17 cellular contexts compared by ENCODE assay signal in genomic region chr13:68748038-68748437, GRCh38.
"Had no signal": no experiment of that assay in that cellular context is flagged by ENCODE, and none has a peak within 500 bp of the region (broad histone marks: within the 10 kb centered on the region; RNA-seq: fewer than 3 reads in every experiment).

No MANE protein-coding gene starts in this region.

- ATAC-seq: body of pancreas; left colon; naive thymus-derived CD4-positive, alpha-beta T cell had no signal

- H3K36me3 Mint-ChIP-seq: naive thymus-derived CD4-positive, alpha-beta T cell had no signal

- H3K27ac Mint-ChIP-seq: activated B cell treated with CpG ODN at 0.5 μM for 24 hours; activated CD4-positive, alpha-beta T cell treated with anti-CD3 and anti-CD28 coated beads, Interleukin-2, amount 10 ng/mL, durations not matched to agents 24 days and 14 days; activated T-helper 1 cell treated with anti-CD3 and anti-CD28 coated beads, Interleukin-12 subunit alpha, Interleukin-12 subunit beta, Interleukin-2, Interleukin-4 antibody, amounts not matched to agents 30 ng/mL and 10 ng/mL and 1 ng/mL, durations not matched to agents 14 hours and 24 hours and 36 hours; naive thymus-derived CD4-positive, alpha-beta T cell had no signal

- H3K4me3 Mint-ChIP-seq: activated B cell treated with CpG ODN at 0.5 μM for 24 hours; activated CD4-positive, alpha-beta T cell treated with anti-CD3 and anti-CD28 coated beads, Interleukin-2, amount 10 ng/mL, durations not matched to agents 24 days and 14 days; activated T-helper 1 cell treated with anti-CD3 and anti-CD28 coated beads, Interleukin-12 subunit alpha, Interleukin-12 subunit beta, Interleukin-2, Interleukin-4 antibody, amounts not matched to agents 30 ng/mL and 10 ng/mL and 1 ng/mL, durations not matched to agents 14 hours and 24 hours and 36 hours; naive thymus-derived CD4-positive, alpha-beta T cell had no signal

- H3K9me3 ChIP-seq: body of pancreas, right atrium auricular region, stomach, thoracic aorta had no signal

- H3K27me3 ChIP-seq: body of pancreas, right atrium auricular region, stomach had no signal

- H3K4me1 ChIP-seq: body of pancreas, right atrium auricular region, stomach had no signal

- H3K9me3 Mint-ChIP-seq: activated B cell treated with CpG ODN at 0.5 μM for 24 hours; activated CD4-positive, alpha-beta T cell treated with anti-CD3 and anti-CD28 coated beads, Interleukin-2, amount 10 ng/mL, durations not matched to agents 24 days and 14 days had no signal

- H3K4me3 ChIP-seq: body of pancreas, right atrium auricular region, skin epidermis, stomach, thoracic aorta had no signal

- H3K4me1 Mint-ChIP-seq: activated B cell treated with CpG ODN at 0.5 μM for 24 hours; activated CD4-positive, alpha-beta T cell treated with anti-CD3 and anti-CD28 coated beads, Interleukin-2, amount 10 ng/mL, durations not matched to agents 24 days and 14 days; naive thymus-derived CD4-positive, alpha-beta T cell had no signal

- DNase-seq: activated B cell treated with CpG ODN at 0.5 μM for 24 hours; activated CD4-positive, alpha-beta T cell treated with anti-CD3 and anti-CD28 coated beads, Interleukin-2, amount 10 ng/mL, durations not matched to agents 24 days and 14 days; activated naive CD4-positive, alpha-beta T cell; body of pancreas; central memory CD4-positive, alpha-beta T cell; cortex of kidney; effector memory CD4-positive, alpha-beta T cell; hypothalamus; left colon; naive thymus-derived CD4-positive, alpha-beta T cell; posterior cingulate gyrus; stimulated activated CD4-positive, alpha-beta T cell treated with anti-CD3 and anti-CD28 coated beads, Interleukin-4, amount 100 ng/mL, for 4 hours; stomach had no signal

- H3K36me3 ChIP-seq: right atrium auricular region, stomach, thoracic aorta had no signal

- H3K27ac ChIP-seq: body of pancreas, right atrium auricular region, skin epidermis, stomach, thoracic aorta had no signal

- H3K27me3 Mint-ChIP-seq: activated B cell treated with CpG ODN at 0.5 μM for 24 hours; activated CD4-positive, alpha-beta T cell treated with anti-CD3 and anti-CD28 coated beads, Interleukin-2, amount 10 ng/mL, durations not matched to agents 24 days and 14 days; naive thymus-derived CD4-positive, alpha-beta T cell had no signal
